ENCODE assay signal across 1 cellular context in genomic region chr10:17100586-17100985, GRCh38.
TF ChIP-seq lines count a peak whose summit lies in the region.

No MANE protein-coding gene starts in this region.

TF ChIP-seq in WTC11, 78 proteins besides CTCF, POLR2A, EP300 and RAD21 (continued from another document):
- no peak for TF ChIP-seq ZNF425 (CRISPR knock-in tag; conservative IDR thresholded peaks at IDR 0.05)
- TF ChIP-seq IRF2 (CRISPR knock-in tag; IDR thresholded peaks at IDR 0.05; ENCODE audit: borderline replicate concordance, low read depth), result no peak
- TF ChIP-seq E2F1 (CRISPR knock-in tag; IDR thresholded peaks at IDR 0.05), result no peak
- TF ChIP-seq ZNF423 (CRISPR knock-in tag; IDR thresholded peaks at IDR 0.05), result no peak
- no peak for TF ChIP-seq ELF4 (CRISPR knock-in tag; IDR thresholded peaks at IDR 0.05; ENCODE audit: low read depth)
- no peak for TF ChIP-seq GABPB1 (CRISPR knock-in tag; IDR thresholded peaks at IDR 0.05)
- no peak for TF ChIP-seq TCF7 (CRISPR knock-in tag; IDR thresholded peaks at IDR 0.05; ENCODE audit: low read depth)
- TF ChIP-seq SOX15 (CRISPR knock-in tag; IDR thresholded peaks at IDR 0.05), result no peak
- TF ChIP-seq ATF3 (CRISPR knock-in tag; conservative IDR thresholded peaks at IDR 0.05), result no peak
- TF ChIP-seq TEAD4 (CRISPR knock-in tag; IDR thresholded peaks at IDR 0.05), result no peak
- TF ChIP-seq ESRRA (CRISPR knock-in tag; IDR thresholded peaks at IDR 0.05; ENCODE audit: borderline replicate concordance), result no peak
- TF ChIP-seq ZNF138 (CRISPR knock-in tag; conservative IDR thresholded peaks at IDR 0.05), result no peak
- TF ChIP-seq NR1H2 (CRISPR knock-in tag; IDR thresholded peaks at IDR 0.05), result no peak
